Comparison of ENCODE assay signal across 15 cellular contexts in the genomic region with DNA sequence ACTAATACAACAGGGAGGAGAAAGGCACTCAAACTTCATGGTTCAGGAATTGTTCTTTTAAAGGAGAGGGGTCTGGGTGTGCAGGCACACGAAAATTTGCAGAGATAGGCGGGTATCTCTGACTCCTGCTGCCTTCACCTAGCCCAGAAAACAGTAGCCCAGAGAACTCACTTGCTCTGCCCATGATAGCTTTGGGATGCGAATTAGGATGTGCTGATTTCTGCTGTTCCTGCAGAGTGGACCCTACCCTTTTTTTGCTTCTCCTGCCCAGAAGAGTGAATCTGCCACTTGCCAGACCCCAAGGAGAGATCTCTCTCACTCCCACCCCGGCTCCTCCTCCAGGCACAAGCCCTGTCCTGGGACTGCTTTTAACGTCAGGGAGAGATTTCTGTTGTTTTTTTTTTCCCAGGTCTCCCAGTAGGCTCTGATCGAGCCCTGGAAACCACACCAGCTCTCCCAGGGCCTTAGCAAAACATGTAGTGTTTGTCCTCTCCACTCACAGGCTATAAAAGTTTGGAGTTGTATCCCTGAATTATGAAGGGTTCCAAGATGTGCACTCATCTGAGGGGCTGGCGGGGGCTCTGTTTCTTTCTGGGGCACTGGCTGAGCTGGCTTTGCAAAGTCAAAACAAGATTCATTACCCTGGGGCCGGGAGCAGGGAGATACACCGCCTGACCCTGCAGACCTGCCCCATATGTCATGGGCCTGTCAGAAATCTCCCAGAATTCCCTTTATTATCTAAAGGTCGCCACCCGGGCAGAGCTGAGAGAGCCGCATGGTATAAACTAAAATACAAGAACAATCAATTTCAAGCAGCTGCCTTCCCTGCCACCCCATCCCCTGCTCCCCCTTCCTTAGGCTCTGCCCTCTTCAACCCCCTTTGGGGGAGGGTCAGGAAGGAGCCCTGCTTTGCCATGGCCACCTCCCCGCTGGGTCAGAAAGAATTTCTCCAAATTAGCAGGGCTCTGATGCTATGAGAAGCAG. TPM values are rescaled to one million over a fixed set of nuclear protein-coding genes. Genes with fewer than 3 reads are reported as not detected.
A peak's percentile ranks its signal among the peaks of the same experiment; 100 is the strongest.
DNase-seq lines count a peak whose midpoint lies in the region; ATAC-seq, FAIRE-seq and TF ChIP-seq lines count a peak whose summit lies in the region.
"Had no signal": no experiment of that assay in that cellular context is flagged by ENCODE, and none has a peak within 500 bp of the region (broad histone marks: within the 10 kb centered on the region; RNA-seq: fewer than 3 reads in every experiment).

No MANE protein-coding gene starts in this region.

- H3K4me2 ChIP-seq in BLaER1: peak overlapping the region; percentile 10; the same call in 1 of the 2 replicates

- H3K4me1 ChIP-seq in BLaER1: no peaks in the 10 kb centered on the region
- H3K4me1 ChIP-seq in body of pancreas: peaks cover 66% of the 10 kb centered on the region
- H3K4me1 ChIP-seq in kidney (ENCODE audit: control insufficient read depth in 1 of 2, insufficient read depth in 1 of 2, low read depth in 1 of 2, low read length in 2 of 2): peaks cover 0 to 7% of the 10 kb centered on the region in 2 donors
- no peaks in the 10 kb centered on the region for H3K4me1 ChIP-seq in spleen

- H3K9ac ChIP-seq in BLaER1: no peak overlapping the region
- H3K9ac ChIP-seq in kidney (ENCODE audit: low read length in 2 of 2): no peak overlapping the region

- no peak for FAIRE-seq in kidney (lab: Jason Lieb, UNC)
- FAIRE-seq: D721Med had no signal

- intact Hi-C loops in body of pancreas (cut with DNase I): no loop called here
- intact Hi-C loops in kidney (cut with DNase I): no loop called here
- intact Hi-C loops in spleen (cut with DNase I; ENCODE audit: low total_unique reads): no loop called here

- H3K4me3 ChIP-seq in BLaER1 (no peak overlapping the region), body of pancreas (no peak overlapping the region), kidney (ENCODE audit: low read length in 2 of 2) (no peak overlapping the region), spleen (no peak overlapping the region)
- H3K4me3 ChIP-seq: testis had no signal

- H3K36me3 ChIP-seq in BLaER1 (no peaks in the 10 kb centered on the region), body of pancreas (replicated peaks in 1 of 2; ENCODE audit: insufficient read depth in 1 of 2, low read depth in 2 of 2) (no peaks in the 10 kb centered on the region), kidney (ENCODE audit: control insufficient read depth in 1 of 2, insufficient read depth in 2 of 2, low read length in 2 of 2) (no peaks in the 10 kb centered on the region), spleen (no peaks in the 10 kb centered on the region)

- TF ChIP-seq POLR2A in body of pancreas (IDR thresholded peaks at IDR 0.05): no peak
- no peak for TF ChIP-seq POLR2A in spleen (IDR thresholded peaks at IDR 0.05)

- no peaks in the 10 kb centered on the region for H3K27me3 ChIP-seq in BLaER1
- no peaks in the 10 kb centered on the region for H3K27me3 ChIP-seq in body of pancreas
- H3K27me3 ChIP-seq in spleen (replicated peaks in 1 of 7): no peaks in the 10 kb centered on the region
- H3K27me3 ChIP-seq: testis had no signal

- H4K20me1 ChIP-seq in BLaER1: no peaks in the 10 kb centered on the region

- no peak overlapping the region for H3K27ac ChIP-seq in BLaER1
- H3K27ac ChIP-seq in body of pancreas: peak overlapping the region in 3 of 4 donors; percentile 14 to 42 (median 39)
- no peak overlapping the region for H3K27ac ChIP-seq in kidney (ENCODE audit: low read depth in 2 of 2, low read length in 2 of 2)
- no peak overlapping the region for H3K27ac ChIP-seq in spleen
- H3K27ac ChIP-seq: epithelial cell of prostate, testis had no signal

- 41 to 49% methylated on average over 13 of the region's 13 CpGs for WGBS in body of pancreas, 2 donors
- WGBS in spleen, 5 donors: 84 to 92% (median 88%) methylated on average over 13 of the region's 13 CpGs

- DNase-seq in body of pancreas (no peak), kidney (peak; percentile 83), retina (peak; percentile 58), spleen (no peak), NCI-H774 (lab: John Stamatoyannopoulos, UW) (no peak)
- DNase-seq: activated CD4-positive, alpha-beta memory T cell treated with anti-CD3 and anti-CD28 coated beads for 36 hours; activated effector memory CD4-positive, alpha-beta T cell treated with Interleukin-2 at 50 U/mL for 16 hours; NCI-H510A treated with DMSO at 0.1 percent for 48 hours; T-helper 9 cell; testis had no signal

- no peak for ATAC-seq in body of pancreas
- no peak for ATAC-seq in GM21529 (IDR thresholded peaks at IDR 0.05; ENCODE audit: unreplicated experiment)
- no peak for ATAC-seq in HG02970 (IDR thresholded peaks at IDR 0.05; ENCODE audit: low FRiP score, unreplicated experiment)

- TF ChIP-seq CTCF in body of pancreas (IDR thresholded peaks at IDR 0.05) (no peak), kidney (IDR thresholded peaks at IDR 0.05; ENCODE audit: borderline replicate concordance, extremely low read depth, insufficient read depth) (no peak), spleen (IDR thresholded peaks at IDR 0.05 in 8 of 11, conservative IDR thresholded peaks at IDR 0.05 in 3 of 11) (no peak)

- H3K9me3 ChIP-seq in BLaER1: no peaks in the 10 kb centered on the region
- H3K9me3 ChIP-seq in body of pancreas: no peaks in the 10 kb centered on the region
- H3K9me3 ChIP-seq in kidney (ENCODE audit: control insufficient read depth in 1 of 2, low read length in 2 of 2): no peaks in the 10 kb centered on the region
- no peaks in the 10 kb centered on the region for H3K9me3 ChIP-seq in spleen
- H3K9me3 ChIP-seq: testis had no signal

RNA-seq across cellular contexts. Expression of gene PLXNA2, which starts 17.9 kb away (rescaled TPM):
- total RNA-seq in body of pancreas (10 to 100 TPM; 44.5 to 51.6 TPM), kidney (27.9 TPM), spleen (10 to 100 TPM in 3 of 7 donors, 1 to 10 TPM in 4; 6.7 to 16.9 (median 8.2) TPM)
- polyA plus RNA-seq in kidney (ENCODE audit: insufficient read depth, low read depth, low replicate concordance) (2.4 TPM), spleen (1 to 10 TPM in 2 of 3 donors, under 1 TPM in 1; 0.93 to 2.1 (median 1.3) TPM)

Comparison
In these comparisons a context has a peak if more than half of its experiments do, and no peak if none do; other contexts are left out.
1. H3K27ac ChIP-seq: peak in body of pancreas (3 of 4); none in BLaER1 (single experiment), kidney (0 of 2) and spleen (0 of 8).
2. DNase-seq: peak in kidney (single experiment) and retina (single experiment); none in body of pancreas (0 of 4), spleen (single experiment) and NCI-H774 (single experiment).